Comparison of ENCODE assay signal across 14 cellular contexts in genomic region chr20:18428490-18429173, GRCh38.
DNase-seq lines count a peak whose midpoint lies in the region; ATAC-seq and TF ChIP-seq lines count a peak whose summit lies in the region.
"Had no signal": no experiment of that assay in that cellular context is flagged by ENCODE, and none has a peak within 500 bp of the region (broad histone marks: within the 10 kb centered on the region; RNA-seq: fewer than 3 reads in every experiment).

No MANE protein-coding gene starts in this region.

- no peak for TF ChIP-seq CTCF in brain microvascular endothelial cell (IDR thresholded peaks at IDR 0.05; ENCODE audit: low read depth, low read length, missing control alignments)

- no peaks in the 10 kb centered on the region for H3K36me3 ChIP-seq in brain microvascular endothelial cell (replicated peaks)
- H3K36me3 ChIP-seq: ascending aorta had no signal

- ATAC-seq in HG03045 (IDR thresholded peaks at IDR 0.05; ENCODE audit: unreplicated experiment): no peak
- ATAC-seq: activated CD4-positive, CD25-positive, alpha-beta regulatory T cell treated with anti-CD3 and anti-CD28 coated beads, Interleukin-2, amount 50 U/mL, for 24 hours; activated T-cell treated with anti-CD3 and anti-CD28 coated beads, Interleukin-2, amount 50 U/mL, for 4 hours had no signal

- intact Hi-C loops in posterior cingulate gyrus (cut with DNase I): no loop called here

- DNase-seq in NCI-H2196 (lab: John Stamatoyannopoulos, UW; ENCODE audit: unreplicated experiment) (peak; percentile 38), NCI-H2196 treated with DMSO at 0.1 percent for 48 hours (lab: John Stamatoyannopoulos, UW; ENCODE audit: unreplicated experiment) (no peak), brain microvascular endothelial cell (peak; percentile 7), kidney glomerular epithelial cell (lab: John Stamatoyannopoulos, UW) (peak; percentile 15), smooth muscle cell of the brain vasculature (ENCODE audit: low read depth, low spot score) (peak; percentile 50), posterior cingulate gyrus (no peak)
- DNase-seq in stimulated activated CD4-positive, alpha-beta T cell treated with anti-CD3 and anti-CD28 coated beads, Interleukin-4, amount 100 ng/mL, for 24 hours: no peak
- DNase-seq: activated T-cell treated with anti-CD3 and anti-CD28 coated beads, Interleukin-2, amount 50 U/mL, for 4 hours; Caco-2; naive B cell; spleen had no signal

- in situ Hi-C loops in brain microvascular endothelial cell (cut with HindIII; ENCODE audit: low pct_ligation_motif_present, low sequenced_read_pairs): no loop called here

- H3K27ac ChIP-seq in brain microvascular endothelial cell: no peak overlapping the region
- H3K27ac ChIP-seq: ascending aorta, spleen had no signal

- no peak overlapping the region for H3K4me3 ChIP-seq in brain microvascular endothelial cell (ENCODE audit: low read depth, low read length)
- H3K4me3 ChIP-seq: ascending aorta, spleen had no signal

- H3K27me3 ChIP-seq in brain microvascular endothelial cell (replicated peaks): no peaks in the 10 kb centered on the region
- H3K27me3 ChIP-seq: ascending aorta, spleen had no signal

Comparison
In these comparisons a context has a peak if more than half of its experiments do, and no peak if none do; other contexts are left out.
1. DNase-seq: peak in NCI-H2196 (single experiment), brain microvascular endothelial cell (single experiment), kidney glomerular epithelial cell (single experiment) and smooth muscle cell of the brain vasculature (single experiment); none in NCI-H2196 treated with DMSO at 0.1 percent for 48 hours (single experiment), stimulated activated CD4-positive, alpha-beta T cell treated with anti-CD3 and anti-CD28 coated beads, Interleukin-4, amount 100 ng/mL, for 24 hours (single experiment) and posterior cingulate gyrus (0 of 10).